ENCODE assay signal across 1 cellular context in genomic region chr10:132787253-132788179, GRCh38.
TF ChIP-seq lines count a peak whose summit lies in the region.

No MANE protein-coding gene starts in this region.

TF ChIP-seq in WTC11, 78 proteins besides CTCF, POLR2A, EP300 and RAD21 (continued from another document):
- TF ChIP-seq NFE2L1 (CRISPR knock-in tag; IDR thresholded peaks at IDR 0.05) (no peak), MXD4 (CRISPR knock-in tag; IDR thresholded peaks at IDR 0.05; ENCODE audit: borderline replicate concordance) (no peak), MYBL2 (CRISPR knock-in tag; IDR thresholded peaks at IDR 0.05) (no peak), PRDM15 (CRISPR knock-in tag; IDR thresholded peaks at IDR 0.05) (no peak), GTF2I (CRISPR knock-in tag; conservative IDR thresholded peaks at IDR 0.05) (no peak)
- TF ChIP-seq, protein P1, sequence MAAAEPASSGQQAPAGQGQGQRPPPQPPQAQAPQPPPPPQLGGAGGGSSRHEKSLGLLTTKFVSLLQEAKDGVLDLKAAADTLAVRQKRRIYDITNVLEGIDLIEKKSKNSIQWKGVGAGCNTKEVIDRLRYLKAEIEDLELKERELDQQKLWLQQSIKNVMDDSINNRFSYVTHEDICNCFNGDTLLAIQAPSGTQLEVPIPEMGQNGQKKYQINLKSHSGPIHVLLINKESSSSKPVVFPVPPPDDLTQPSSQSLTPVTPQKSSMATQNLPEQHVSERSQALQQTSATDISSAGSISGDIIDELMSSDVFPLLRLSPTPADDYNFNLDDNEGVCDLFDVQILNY (CRISPR knock-in tag; IDR thresholded peaks at IDR 0.05): no peak; the same call in 1 of the 2 replicates
